ENCODE assay signal across 12 cellular contexts in the genomic region with DNA sequence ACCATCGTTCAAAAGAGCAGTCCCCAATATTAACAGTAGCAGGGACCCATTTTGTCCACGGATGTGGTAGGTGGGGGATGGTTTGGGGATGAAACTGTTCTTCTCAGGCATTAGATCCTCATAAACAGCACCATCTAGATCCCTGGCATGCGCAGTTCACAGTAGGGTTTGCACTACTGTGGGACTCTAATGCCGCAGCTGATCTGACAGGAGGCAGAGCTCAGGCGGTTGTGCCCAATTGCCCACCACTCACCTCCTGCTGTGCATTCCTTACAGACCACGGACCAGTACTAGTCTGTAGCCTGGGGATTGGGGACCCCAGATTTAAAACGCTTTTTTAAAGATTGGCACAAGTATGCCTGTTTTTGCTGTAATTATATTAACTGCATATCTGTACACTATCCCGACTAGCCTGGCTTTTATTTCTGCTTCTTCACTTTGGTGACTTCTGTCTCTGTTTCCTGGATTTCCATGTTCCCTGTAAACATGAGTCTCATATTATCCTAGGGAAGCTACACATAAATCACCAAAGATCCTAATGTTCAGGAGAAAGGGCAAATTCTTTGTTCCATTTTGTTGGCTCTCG.
A peak's percentile ranks its signal among the peaks of the same experiment; 100 is the strongest.
DNase-seq lines count a peak whose midpoint lies in the region; ATAC-seq, FAIRE-seq and TF ChIP-seq lines count a peak whose summit lies in the region.
"Had no signal": no experiment of that assay in that cellular context is flagged by ENCODE, and none has a peak within 500 bp of the region (broad histone marks: within the 10 kb centered on the region; RNA-seq: fewer than 3 reads in every experiment).

No MANE protein-coding gene starts in this region.

- H3K4me1 Mint-ChIP-seq in Caco-2 (ENCODE audit: low read depth, unreplicated experiment), result peaks cover 10% of the 10 kb centered on the region

- H3K36me3 Mint-ChIP-seq in Caco-2 (ENCODE audit: insufficient read depth, unreplicated experiment), result no peaks in the 10 kb centered on the region

- intact Hi-C loops in Caco-2 (cut with micrococcal nuclease; ENCODE audit: unreplicated experiment) (loop anchor here (2.0 to 5.0 kb wide), 2 partner anchors 105 to 488 kb away; no protein-coding TSS in a partner anchor), psoas muscle (cut with DNase I) (loop anchor here (2.0 to 5.0 kb wide), 4 partner anchors 104 to 1194 kb away; a partner anchor contains a TSS)

- H3K27ac Mint-ChIP-seq in Caco-2 (ENCODE audit: unreplicated experiment), result peak overlapping the region; percentile 84
- H3K27ac Mint-ChIP-seq: activated CD4-positive, alpha-beta T cell treated with anti-CD3 and anti-CD28 coated beads for 36 hours; effector memory CD8-positive, alpha-beta T cell had no signal

- no peaks in the 10 kb centered on the region for H3K9me3 Mint-ChIP-seq in Caco-2 (ENCODE audit: unreplicated experiment)
- H3K9me3 Mint-ChIP-seq: effector memory CD8-positive, alpha-beta T cell had no signal

- no peaks in the 10 kb centered on the region for H3K36me3 ChIP-seq in Caco-2 (ENCODE audit: control insufficient read depth, insufficient read depth, low read length)
- H3K36me3 ChIP-seq in psoas muscle (ENCODE audit: insufficient read depth in 1 of 2, low read depth in 1 of 2), result no peaks in the 10 kb centered on the region

- ATAC-seq in psoas muscle (peak; percentile 20 to 65 (median 54)), HG02981 (IDR thresholded peaks at IDR 0.05; ENCODE audit: unreplicated experiment) (no peak), GM19452 (IDR thresholded peaks at IDR 0.05; ENCODE audit: unreplicated experiment) (no peak)
- ATAC-seq: effector memory CD8-positive, alpha-beta T cell had no signal

- FAIRE-seq in RCC 7860 (lab: Jason Lieb, UNC) (no peak), D721Med (lab: Jason Lieb, UNC) (no peak)

- TF ChIP-seq CTCF in Caco-2 (IDR thresholded peaks at IDR 0.05; ENCODE audit: insufficient read depth in 1 of 2, low read depth in 1 of 2, low read length in 1 of 2, severe bottlenecking in 1 of 2, unreplicated experiment in 1 of 2) (no peak), foreskin fibroblast (IDR thresholded peaks at IDR 0.05; ENCODE audit: low read depth, low read length) (no peak), psoas muscle (IDR thresholded peaks at IDR 0.05) (no peak), D721Med (IDR thresholded peaks at IDR 0.05; ENCODE audit: insufficient read depth, missing control alignments) (no peak)

- no peaks in the 10 kb centered on the region for H3K27me3 Mint-ChIP-seq in Caco-2 (ENCODE audit: insufficient read depth, unreplicated experiment)

- H3K27ac ChIP-seq in psoas muscle, result peak overlapping the region; percentile 91
- H3K27ac ChIP-seq: parathyroid adenoma had no signal

- CTCF ChIA-PET in Caco-2 (lab: Charles Lee), result no interaction called here

- H3K27me3 ChIP-seq in Caco-2 (replicated peaks; ENCODE audit: control insufficient read depth, insufficient read depth, low read length) (no peaks in the 10 kb centered on the region), psoas muscle (ENCODE audit: insufficient read depth in 3 of 3, low read length in 2 of 3) (no peaks in the 10 kb centered on the region)

- POLR2A ChIA-PET in Caco-2 (lab: Charles Lee), result no interaction called here

- H3K4me1 ChIP-seq in Caco-2 (peaks cover 27% of the 10 kb centered on the region), psoas muscle (peaks cover 38% of the 10 kb centered on the region)
- H3K4me1 ChIP-seq: parathyroid adenoma had no signal

- DNase-seq in Caco-2, result no peak
- peak; percentile 93 for DNase-seq in RCC 7860 (ENCODE audit: low spot score)
- DNase-seq in foreskin fibroblast, result peak; percentile 12 to 55
- peak; percentile 36 to 67 for DNase-seq in psoas muscle
- no peak for DNase-seq in D721Med (ENCODE audit: insufficient read length, low spot score)
- no peak for DNase-seq in NCI-H128 (lab: John Stamatoyannopoulos, UW; ENCODE audit: unreplicated experiment)
- DNase-seq: effector memory CD8-positive, alpha-beta T cell; H7 had no signal

- no peak overlapping the region for H3K4me3 ChIP-seq in Caco-2 (ENCODE audit: low read depth, low read length)
- H3K4me3 ChIP-seq in foreskin fibroblast (ENCODE audit: low read depth in 1 of 2, low read length in 2 of 2), result peak overlapping the region in 1 of 2 donors; percentile 4
- H3K4me3 ChIP-seq in psoas muscle, result peak overlapping the region; percentile 55

- peak overlapping the region; percentile 7 for H3K4me3 Mint-ChIP-seq in Caco-2 (ENCODE audit: unreplicated experiment)
- H3K4me3 Mint-ChIP-seq: activated CD4-positive, alpha-beta T cell treated with anti-CD3 and anti-CD28 coated beads for 36 hours; effector memory CD8-positive, alpha-beta T cell had no signal

- no TSS peak for BruUV-seq in Caco-2 (replicated peaks; lab: Mats Ljungman, UMichigan)

- peaks cover 5% of the 10 kb centered on the region; the same call in 1 of the 2 replicates for H3K9me3 ChIP-seq in Caco-2
- H3K9me3 ChIP-seq in psoas muscle, result no peaks in the 10 kb centered on the region

- 17 to 25% (median 18%) methylated on average over 9 of the region's 9 CpGs for WGBS in psoas muscle, 3 donors

Comparison
In these comparisons a context has a peak if more than half of its experiments do, and no peak if none do; other contexts are left out.
1. DNase-seq: peak in RCC 7860 (single experiment), foreskin fibroblast (2 of 2) and psoas muscle (2 of 2); none in Caco-2 (0 of 2), D721Med (single experiment) and NCI-H128 (single experiment).
2. ATAC-seq: peak in psoas muscle (4 of 4); none in HG02981 (single experiment) and GM19452 (single experiment).